Comparison of ENCODE assay signal across 8 cellular contexts in the genomic region with DNA sequence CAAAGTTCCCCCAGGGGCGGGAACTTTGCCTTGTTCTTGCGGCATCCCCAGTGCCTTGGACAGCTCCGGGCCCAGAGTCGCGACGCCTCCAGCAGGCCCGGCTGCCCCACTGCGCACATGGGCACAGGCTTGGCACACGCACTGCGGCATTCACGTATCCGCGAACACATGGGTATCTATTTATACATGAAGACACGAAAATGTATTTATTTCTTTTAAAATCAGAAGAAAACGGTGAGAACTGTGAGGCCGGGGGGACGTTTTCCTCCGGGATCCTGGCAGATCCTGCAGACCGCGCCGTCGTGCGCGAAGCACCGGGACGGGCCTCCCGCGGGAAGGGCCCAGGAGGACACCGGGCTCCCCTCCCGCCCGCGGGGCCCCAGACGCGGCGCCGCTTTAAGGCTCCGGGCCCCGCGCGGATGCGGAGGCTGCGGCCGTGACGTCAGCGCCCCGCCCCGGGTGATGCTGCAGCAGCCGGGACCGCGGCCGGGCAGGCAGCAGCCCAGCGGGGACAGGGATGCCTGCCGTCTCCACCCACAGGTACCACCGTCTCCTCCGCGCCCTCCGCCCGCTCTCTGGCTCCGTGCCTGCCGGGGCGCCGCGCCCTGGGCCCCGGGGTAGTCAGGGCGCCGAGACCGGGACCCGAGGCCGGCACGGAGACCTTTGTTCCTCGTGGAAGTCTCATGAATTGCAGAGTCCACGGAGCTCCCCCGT. TPM values are rescaled to one million over a fixed set of nuclear protein-coding genes. Genes with fewer than 3 reads are reported as not detected.
DNase-seq lines count a peak whose midpoint lies in the region; FAIRE-seq and TF ChIP-seq lines count a peak whose summit lies in the region.

A gene (plus strand): TSS at position 468 of the 714 bp plus-strand sequence. CDS start 6,216 bp downstream, outside the sequence.

- H3K9me1 ChIP-seq in keratinocyte (ENCODE audit: control insufficient read depth, extremely low read depth, insufficient read depth, low read length) = no peaks in the 10 kb centered on the region

- peak within 1 kb of the TSS; percentile 18 for H3K9ac ChIP-seq in keratinocyte (ENCODE audit: control insufficient read depth, extremely low read depth, insufficient read depth, low read length)

- peaks cover 10% of the 10 kb centered on the region for H3K27me3 ChIP-seq in keratinocyte (ENCODE audit: control insufficient read depth, extremely low read depth, insufficient read depth, low read length)

- no peak within 1 kb of the TSS for H3K27ac ChIP-seq in keratinocyte (ENCODE audit: control insufficient read depth, insufficient read depth, low read length)

- H3K4me3 ChIP-seq in NB4 (ENCODE audit: low read depth, low read length) = no peak within 1 kb of the TSS
- H3K4me3 ChIP-seq in keratinocyte (ENCODE audit: control insufficient read depth in 2 of 3, extremely low read depth in 1 of 3, insufficient read depth in 2 of 3, low read depth in 1 of 3, low read length in 3 of 3) = peak within 1 kb of the TSS; percentile 36 to 50 (median 44)

- dilution Hi-C loops in keratinocyte (cut with MboI; ENCODE audit: extremely low pct_ligation_motif_present, low sequenced_read_pairs) = loop anchor here (25.0 kb wide), 1 partner anchor 306 kb away; no protein-coding TSS in a partner anchor

- no peaks in the 10 kb centered on the region for H3K79me2 ChIP-seq in keratinocyte (ENCODE audit: control insufficient read depth, insufficient read depth, low read length)

- H3K36me3 ChIP-seq in keratinocyte (ENCODE audit: control insufficient read depth in 2 of 2, extremely low read depth in 1 of 2, insufficient read depth in 2 of 2, low read length in 2 of 2) = no peaks in the 10 kb centered on the region

- TF ChIP-seq CTCF in NB4 (IDR thresholded peaks at IDR 0.05; ENCODE audit: low read depth, low read length) (no peak), keratinocyte (optimal IDR thresholded peaks at IDR 0.05 in 1 of 3, IDR thresholded peaks at IDR 0.05 in 1 of 3, conservative IDR thresholded peaks at IDR 0.05 in 1 of 3; ENCODE audit: extremely low read depth in 1 of 3, insufficient read depth in 2 of 3, low read length in 3 of 3) (no peak)

- no peaks in the 10 kb centered on the region for H4K20me1 ChIP-seq in keratinocyte (ENCODE audit: control insufficient read depth, extremely low read depth, insufficient read depth, low read length)

- no peaks in the 10 kb centered on the region for H3K9me3 ChIP-seq in keratinocyte (ENCODE audit: control insufficient read depth, low read depth, low read length)

- TF ChIP-seq POLR2A in NB4 (IDR thresholded peaks at IDR 0.05; ENCODE audit: extremely low read depth, insufficient read length) = no peak

- DNase-seq in GM03348 (ENCODE audit: low spot score) (peak; percentile 95), NB4 (ENCODE audit: low read depth) (peak; percentile 50), keratinocyte (ENCODE audit: low read depth, low spot score) (no peak), GOT3 (lab: John Stamatoyannopoulos, UW) (no peak), SKM-1 treated with dmso at 0.1 percent for 144 hours (lab: John Stamatoyannopoulos, UW; ENCODE audit: unreplicated experiment) (no peak)
- DNase-seq in activated CD4-positive, alpha-beta T cell treated with anti-CD3 and anti-CD28 coated beads for 1 hour = peak; percentile 70
- DNase-seq in central memory CD4-positive, alpha-beta T cell = peak; percentile 76
- peak; percentile 82 for DNase-seq in stimulated activated CD4-positive, alpha-beta T cell treated with anti-CD3 and anti-CD28 coated beads, Interleukin-12 subunit alpha, Interleukin-12 subunit beta, amount 100 ng/mL, for 4 hours

- FAIRE-seq in keratinocyte (lab: Jason Lieb, UNC) = no peak

- H2AFZ ChIP-seq in keratinocyte (ENCODE audit: control insufficient read depth, low read length) = peak within 1 kb of the TSS; percentile 62

- H3K4me1 ChIP-seq in keratinocyte (ENCODE audit: control insufficient read depth, extremely low read depth, insufficient read depth, low read length) = no peaks in the 10 kb centered on the region

- H3K4me2 ChIP-seq in keratinocyte (ENCODE audit: control insufficient read depth, extremely low read depth, insufficient read depth, low read depth, low read length) = peak within 1 kb of the TSS; percentile 77

RNA-seq across cellular contexts. Expression of the gene that starts here (rescaled TPM):
- polyA plus RNA-seq in keratinocyte = 0.09 to 0.15 TPM (median 0.14 TPM) in 3 replicates
- not detected for polyA plus RNA-seq in keratinocyte (2011; ENCODE audit: low read depth)
- 0.05 and 0.13 TPM in 2 replicates for polyA plus RNA-seq in keratinocyte (2011; cell fraction: cytosol; rRNA removed)
- polyA plus RNA-seq in keratinocyte (2011; cell fraction: nucleus; rRNA removed) = 0.15 and 0.20 TPM in 2 replicates
- polyA plus RNA-seq in keratinocyte (2012; ENCODE audit: low replicate concordance) = 0.17 and 0.18 TPM in 2 replicates
- polyA minus RNA-seq in keratinocyte = 0.13 TPM in 2 of 3 replicates, not detected in the other
- polyA minus RNA-seq in keratinocyte (2011; cell fraction: cytosol; rRNA and poly(A)+ RNA removed) = 2.3 TPM
- polyA minus RNA-seq in keratinocyte (2011; cell fraction: nucleus; rRNA and poly(A)+ RNA removed) = 0.63 TPM in 1 of 2 replicates, not detected in the other

Comparison
In these comparisons a context has a peak if more than half of its experiments do, and no peak if none do; other contexts are left out.
1. DNase-seq: peak in GM03348 (single experiment), NB4 (single experiment), activated CD4-positive, alpha-beta T cell treated with anti-CD3 and anti-CD28 coated beads for 1 hour (single experiment), central memory CD4-positive, alpha-beta T cell (single experiment) and stimulated activated CD4-positive, alpha-beta T cell treated with anti-CD3 and anti-CD28 coated beads, Interleukin-12 subunit alpha, Interleukin-12 subunit beta, amount 100 ng/mL, for 4 hours (single experiment); none in keratinocyte (single experiment), GOT3 (single experiment) and SKM-1 treated with dmso at 0.1 percent for 144 hours (single experiment).